25 cellular contexts compared by ENCODE assay signal in the genomic region with DNA sequence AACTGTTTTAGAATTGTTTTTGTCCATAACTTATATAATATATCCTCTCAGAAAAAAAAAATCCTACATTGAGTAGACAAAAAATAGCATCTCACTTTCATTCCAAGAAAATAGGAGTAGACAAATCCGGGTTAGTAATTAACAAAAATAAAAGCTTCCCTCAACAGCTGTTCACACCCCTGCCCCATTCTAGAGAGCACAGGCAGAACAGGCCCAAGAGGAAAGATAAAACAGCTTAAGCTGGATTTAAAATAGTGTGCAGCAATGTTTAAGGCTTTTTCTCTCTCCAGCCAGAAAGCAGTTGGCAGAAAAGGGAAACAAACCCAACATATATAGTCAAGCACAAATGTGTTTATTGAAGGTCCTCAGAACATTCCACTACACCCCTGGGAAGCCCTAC.
"Had no signal": no experiment of that assay in that cellular context is flagged by ENCODE, and none has a peak within 500 bp of the region (broad histone marks: within the 10 kb centered on the region; RNA-seq: fewer than 3 reads in every experiment).

No MANE protein-coding gene starts in this region.

- H3K27me3 ChIP-seq: brain microvascular endothelial cell, dorsolateral prefrontal cortex, foreskin keratinocyte, gastrocnemius medialis had no signal

- H3K4me3 ChIP-seq: coronary artery, dorsolateral prefrontal cortex, gastrocnemius medialis had no signal

- H3K9me3 ChIP-seq: gastrocnemius medialis had no signal

- H3K4me1 ChIP-seq: foreskin keratinocyte, gastrocnemius medialis had no signal

- ATAC-seq: activated T-cell treated with anti-CD3 and anti-CD28 coated beads, Interleukin-2, amount 50 U/mL, for 72 hours; esophagus mucosa; foreskin keratinocyte; gastrocnemius medialis; WTC11 had no signal

- H3K36me3 ChIP-seq: brain microvascular endothelial cell, gastrocnemius medialis had no signal

- H3K27ac ChIP-seq: brain microvascular endothelial cell, coronary artery, dorsolateral prefrontal cortex, foreskin keratinocyte, gastrocnemius medialis had no signal

- DNase-seq: activated CD4-positive, alpha-beta memory T cell treated with anti-CD3 and anti-CD28 coated beads, Interleukin-2, amount 10 ng/mL, durations not matched to agents 7 days and 5 days; activated CD4-positive, alpha-beta T cell treated with anti-CD3 and anti-CD28 coated beads for 1 hour; activated CD4-positive, alpha-beta T cell treated with anti-CD3 and anti-CD28 coated beads for 4 hours; activated CD4-positive, alpha-beta T cell treated with anti-CD3 and anti-CD28 coated beads, Interleukin-2, amount 10 ng/mL, durations not matched to agents 7 days and 5 days; activated CD4-positive, alpha-beta T cell treated with anti-CD3 and anti-CD28 coated beads, Interleukin-2, amount 50 U/mL, for 4 hours; activated CD8-positive, alpha-beta memory T cell treated with anti-CD3 and anti-CD28 coated beads, Interleukin-2, amount 50 U/mL, for 48 hours; activated gamma-delta T cell treated with Interleukin-2 at 50 U/mL for 16 hours; activated naive CD4-positive, alpha-beta T cell treated with anti-CD3 and anti-CD28 coated beads, Interleukin-2, amount 50 U/mL, for 16 hours; activated naive CD4-positive, alpha-beta T cell treated with Interleukin-2 at 50 U/mL for 16 hours; activated T-cell treated with anti-CD3 and anti-CD28 coated beads for 4 hours; activated T-cell treated with anti-CD3 and anti-CD28 coated beads, Interleukin-2, amount 50 U/mL, for 24 hours; activated T-cell treated with anti-CD3 and anti-CD28 coated beads, Interleukin-2, amount 50 U/mL, for 72 hours; amniotic stem cell; anterior cingulate cortex; brain microvascular endothelial cell; dorsolateral prefrontal cortex; effector memory CD4-positive, alpha-beta T cell; endodermal cell; foreskin keratinocyte; gastrocnemius medialis; glutamatergic neuron; T-helper 2 cell had no signal
